8 cellular contexts compared by ENCODE assay signal in the genomic region with DNA sequence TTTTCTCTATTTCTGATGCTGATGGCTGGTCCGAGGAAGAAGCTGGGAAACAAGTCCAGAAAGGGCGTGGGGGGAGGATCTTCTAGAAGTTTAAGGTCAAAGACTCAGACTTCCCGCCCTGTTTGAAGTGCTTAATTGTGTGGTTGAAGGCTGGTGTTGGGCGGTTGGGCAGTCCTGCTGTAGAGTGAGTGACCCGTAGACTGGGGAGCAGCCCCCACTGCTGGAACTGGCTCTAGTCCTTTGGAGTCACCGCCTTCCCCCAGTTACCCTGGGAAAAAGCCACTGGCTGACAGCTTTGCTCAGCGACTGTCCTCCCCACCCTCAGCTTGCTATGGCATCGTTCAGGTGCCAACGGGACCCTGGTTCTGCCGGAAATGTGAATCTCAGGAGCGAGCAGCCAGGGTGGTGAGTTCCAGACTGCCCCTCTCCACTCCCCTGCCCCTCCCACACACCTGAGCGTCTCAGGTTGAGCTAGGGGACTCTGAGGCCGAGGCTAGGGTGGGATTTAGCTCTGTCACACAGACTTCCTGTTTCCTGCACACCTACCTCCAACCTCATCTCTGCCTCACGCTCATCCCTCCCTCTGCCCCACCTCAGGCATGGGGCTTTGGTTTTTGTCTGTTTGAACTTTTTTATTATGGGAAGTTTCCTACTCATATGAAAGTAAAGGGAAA. TPM values are rescaled to one million over a fixed set of nuclear protein-coding genes. Genes with fewer than 3 reads are reported as not detected.
DNase-seq lines count a peak whose midpoint lies in the region; ATAC-seq and TF ChIP-seq lines count a peak whose summit lies in the region.

No MANE protein-coding gene starts in this region.

- in situ Hi-C loops in gastrocnemius medialis (cut with MboI; ENCODE audit: low sequenced_read_pairs in 4 of 4): no loop called here

- WGBS in heart left ventricle, 4 donors: 19 to 26% (median 21%) methylated on average over 13 to 14 of the region's 14 CpGs
- 17 to 21% methylated on average over 4 to 7 of the region's 14 CpGs for WGBS in gastroesophageal sphincter (ENCODE audit: low coverage in 1 of 2), 2 donors

- DNase-seq in heart left ventricle (peak in 1 of 5 donors; percentile 31), cardiac septum (ENCODE audit: low spot score) (no peak), gastrocnemius medialis (no peak), COR-L47 (lab: John Stamatoyannopoulos, UW) (no peak), amniotic stem cell (lab: John Stamatoyannopoulos, UW) (no peak)
- peak; percentile 43 for DNase-seq in activated T-cell treated with anti-CD3 and anti-CD28 coated beads, Interleukin-2, amount 50 U/mL, for 1 hour

- intact Hi-C loops in heart left ventricle (cut with DNase I) (loop anchor here in 1 of 10 donors (2.0 kb wide), 1 partner anchor 22 kb away; no protein-coding TSS in a partner anchor), cardiac septum (cut with DNase I) (loop anchor here (2.0 kb wide), 1 partner anchor 30 kb away; no protein-coding TSS in a partner anchor), gastrocnemius medialis (cut with DNase I; ENCODE audit: low total_unique reads) (loop anchor here (5.0 kb wide), 1 partner anchor 91 kb away; the partner anchor contains the start of gene PIP4K2B)

- H3K9me3 ChIP-seq in heart left ventricle (no peaks in the 10 kb centered on the region), gastroesophageal sphincter (no peaks in the 10 kb centered on the region), gastrocnemius medialis (no peaks in the 10 kb centered on the region)

- H3K4me3 ChIP-seq in heart left ventricle (peak overlapping the region; percentile 67 to 97 (median 87)), gastroesophageal sphincter (peak overlapping the region; percentile 75 to 94), gastrocnemius medialis (peak overlapping the region; percentile 71 to 93 (median 76))

- TF ChIP-seq POLR2A in heart left ventricle (IDR thresholded peaks at IDR 0.05) (no peak), gastroesophageal sphincter (IDR thresholded peaks at IDR 0.05) (no peak), gastrocnemius medialis (IDR thresholded peaks at IDR 0.05) (no peak)

- H3K27ac ChIP-seq in heart left ventricle: peak overlapping the region; percentile 87 to 99 (median 94)
- peak overlapping the region in 3 of 4 donors; percentile 85 to 97 (median 96) for H3K27ac ChIP-seq in gastroesophageal sphincter
- H3K27ac ChIP-seq in gastrocnemius medialis: peak overlapping the region; percentile 96 to 100 (median 98)

- ATAC-seq in heart left ventricle (no peak), gastroesophageal sphincter (no peak), gastrocnemius medialis (no peak), HG03571 (IDR thresholded peaks at IDR 0.05; ENCODE audit: unreplicated experiment) (no peak)

- H3K27me3 ChIP-seq in heart left ventricle: no peaks in the 10 kb centered on the region
- no peaks in the 10 kb centered on the region for H3K27me3 ChIP-seq in gastroesophageal sphincter
- H3K27me3 ChIP-seq in gastrocnemius medialis: no peaks in the 10 kb centered on the region

- no peak for TF ChIP-seq EP300 in gastroesophageal sphincter (IDR thresholded peaks at IDR 0.05)

- peaks cover 0 to 66% (median 28%) of the 10 kb centered on the region in 12 donors for H3K4me1 ChIP-seq in heart left ventricle
- H3K4me1 ChIP-seq in gastroesophageal sphincter: peaks cover 0 to 70% (median 12%) of the 10 kb centered on the region in 3 donors
- peaks cover 50 to 51% of the 10 kb centered on the region in 2 donors for H3K4me1 ChIP-seq in gastrocnemius medialis

- H3K36me3 ChIP-seq in heart left ventricle (peaks cover 0 to 44% (median 34%) of the 10 kb centered on the region in 9 donors), gastroesophageal sphincter (peaks cover 0 to 45% of the 10 kb centered on the region in 2 donors), gastrocnemius medialis (peaks cover 0 to 17% of the 10 kb centered on the region in 2 donors)

- TF ChIP-seq CTCF in heart left ventricle (IDR thresholded peaks at IDR 0.05): no peak
- TF ChIP-seq CTCF in gastroesophageal sphincter (IDR thresholded peaks at IDR 0.05): no peak
- TF ChIP-seq CTCF in gastrocnemius medialis (IDR thresholded peaks at IDR 0.05 in 4 of 5, conservative IDR thresholded peaks at IDR 0.05 in 1 of 5): no peak

RNA-seq across cellular contexts. Expression of gene MLLT6, which starts 1.7 kb away (rescaled TPM):
- total RNA-seq in heart left ventricle: 10 to 100 TPM; 43.6 to 91.3 (median 68.3) TPM
- 10 to 100 TPM; 35.2 to 71.1 TPM for polyA plus RNA-seq in heart left ventricle
- 92.2 TPM for total RNA-seq in cardiac septum
- total RNA-seq in gastroesophageal sphincter: 100 to 1,000 TPM in 1 of 4 donors, 10 to 100 TPM in 3; 55.6 to 101 (median 77.9) TPM
- total RNA-seq in gastrocnemius medialis: 10 to 100 TPM; 48.2 to 76.8 (median 56.3) TPM

RNA-seq across cellular contexts. Expression of gene CISD3, which starts 23.4 kb away (rescaled TPM):
- 10 to 100 TPM; 21.2 to 80.3 (median 65.4) TPM for total RNA-seq in heart left ventricle
- polyA plus RNA-seq in heart left ventricle: 10 to 100 TPM; 61.4 to 65.1 TPM
- 67.1 TPM for total RNA-seq in cardiac septum
- 10 to 100 TPM in 2 of 4 donors, 1 to 10 TPM in 2; 8.5 to 14.9 (median 11.1) TPM for total RNA-seq in gastroesophageal sphincter
- total RNA-seq in gastrocnemius medialis: 10 to 100 TPM; 10.0 to 25.8 (median 13.3) TPM

RNA-seq across cellular contexts. Expression of gene EPOP, which starts 32.0 kb away (rescaled TPM):
- total RNA-seq in heart left ventricle (1 to 10 TPM in 4 of 9 donors, under 1 TPM in 5; 0.25 to 1.6 (median 0.94) TPM), cardiac septum (2.3 TPM), gastroesophageal sphincter (1 to 10 TPM in 3 of 4 donors, under 1 TPM in 1; 0.31 to 3.5 (median 1.5) TPM), gastrocnemius medialis (1 to 10 TPM in 1 of 4 donors, under 1 TPM in 2, not detected in 1; 0.29 to 1.2 (median 0.75) TPM)
- polyA plus RNA-seq in heart left ventricle: 1 to 10 TPM in 1 of 2 donors, under 1 TPM in 1; 0.88 to 3.1 TPM

RNA-seq across cellular contexts. Expression of gene PCGF2, which starts 41.4 kb away (rescaled TPM):
- total RNA-seq in heart left ventricle (10 to 100 TPM in 7 of 9 donors, 1 to 10 TPM in 2; 3.8 to 26.3 (median 21.9) TPM), cardiac septum (29.3 TPM), gastroesophageal sphincter (10 to 100 TPM in 1 of 4 donors, 1 to 10 TPM in 3; 6.4 to 13.0 (median 9.7) TPM), gastrocnemius medialis (1 to 10 TPM; 1.3 to 4.0 (median 1.6) TPM)
- polyA plus RNA-seq in heart left ventricle: 10 to 100 TPM; 16.5 to 33.6 TPM

RNA-seq across cellular contexts. Expression of gene PSMB3, which starts 45.8 kb away (rescaled TPM):
- total RNA-seq in heart left ventricle (100 to 1,000 TPM; 145 to 305 (median 194) TPM), cardiac septum (141 TPM), gastroesophageal sphincter (100 to 1,000 TPM; 107 to 123 (median 117) TPM), gastrocnemius medialis (100 to 1,000 TPM; 211 to 334 (median 280) TPM)
- polyA plus RNA-seq in heart left ventricle: 100 to 1,000 TPM; 298 to 304 TPM
